In the genomic region with DNA sequence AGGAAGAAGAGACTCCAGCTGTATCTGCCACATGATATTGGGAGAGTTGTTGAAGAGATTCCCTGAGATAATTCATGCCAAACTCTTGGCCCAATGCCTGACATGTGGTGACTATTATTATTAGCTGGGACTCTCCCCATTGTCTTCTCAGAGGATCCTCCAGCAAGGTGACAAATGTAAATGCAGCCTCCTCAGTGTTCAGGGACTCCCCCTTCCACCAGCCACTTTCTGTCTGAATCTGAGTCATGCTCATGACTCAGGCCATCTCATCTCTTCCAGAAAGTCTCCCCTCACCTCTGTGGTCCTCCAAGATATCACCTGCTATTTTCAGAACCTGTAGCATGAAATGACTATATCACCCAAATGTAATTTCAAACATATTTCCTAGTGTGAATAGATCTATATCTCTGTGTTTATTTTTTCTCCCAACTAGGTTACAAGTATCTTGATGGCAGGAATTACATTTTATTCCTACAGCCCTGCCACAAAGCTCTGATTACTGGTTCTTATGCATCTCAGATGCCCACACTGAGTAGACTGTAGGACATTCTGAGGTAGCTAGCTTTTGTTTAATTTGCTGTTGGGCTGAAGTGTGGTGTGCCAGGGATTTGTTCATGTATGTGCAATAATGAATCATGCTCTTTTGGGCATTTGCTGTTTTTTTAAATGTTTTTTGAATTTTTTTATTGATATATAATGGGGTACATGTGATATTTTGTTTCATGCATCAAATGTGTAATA, we compare ENCODE assay signal across 8 cellular contexts.
DNase-seq lines count a peak whose midpoint lies in the region; ATAC-seq lines count a peak whose summit lies in the region.

No MANE protein-coding gene starts in this region.

- DNase-seq in stimulated activated naive CD4-positive, alpha-beta T cell treated with Interleukin-2 at 50 U/mL for 16 hours (lab: John Stamatoyannopoulos, UW) = peak; percentile 58
- DNase-seq in stimulated activated naive CD4-positive, alpha-beta T cell (lab: John Stamatoyannopoulos, UW) = no peak
- DNase-seq in activated T-cell treated with anti-CD3 and anti-CD28 coated beads for 4 hours (peak; percentile 26), OCI-M2 (lab: John Stamatoyannopoulos, UW; ENCODE audit: unreplicated experiment) (no peak), LoVo (ENCODE audit: low spot score) (no peak), SW 1271 (lab: John Stamatoyannopoulos, UW) (no peak)
- peak; percentile 28 to 63 (median 38) for DNase-seq in stimulated activated CD4-positive, alpha-beta T cell treated with anti-CD3 and anti-CD28 coated beads, Interleukin-1b, Interleukin-23, amount 100 ng/mL, for 24 hours (ENCODE audit: low read depth in 4 of 4, low spot score in 1 of 4)

- ATAC-seq in HG03196 (IDR thresholded peaks at IDR 0.05; ENCODE audit: unreplicated experiment) = peak; percentile 86

Comparison
In these comparisons a context has a peak if more than half of its experiments do, and no peak if none do; other contexts are left out.
1. DNase-seq: peak in stimulated activated naive CD4-positive, alpha-beta T cell treated with Interleukin-2 at 50 U/mL for 16 hours (single experiment), activated T-cell treated with anti-CD3 and anti-CD28 coated beads for 4 hours (single experiment) and stimulated activated CD4-positive, alpha-beta T cell treated with anti-CD3 and anti-CD28 coated beads, Interleukin-1b, Interleukin-23, amount 100 ng/mL, for 24 hours (4 of 4); none in stimulated activated naive CD4-positive, alpha-beta T cell (0 of 6), OCI-M2 (single experiment), LoVo (single experiment) and SW 1271 (0 of 2).